Comparison of ENCODE assay signal across 18 cellular contexts in genomic region chr1:6090996-6091822, GRCh38. TPM values are rescaled to one million over a fixed set of nuclear protein-coding genes. Genes with fewer than 3 reads are reported as not detected.
A peak's percentile ranks its signal among the peaks of the same experiment; 100 is the strongest.
DNase-seq lines count a peak whose midpoint lies in the region; ATAC-seq and TF ChIP-seq lines count a peak whose summit lies in the region.
"Had no signal": no experiment of that assay in that cellular context is flagged by ENCODE, and none has a peak within 500 bp of the region (broad histone marks: within the 10 kb centered on the region; RNA-seq: fewer than 3 reads in every experiment).

No MANE protein-coding gene starts in this region.

- H3K27me3 Mint-ChIP-seq in activated naive CD4-positive, alpha-beta T cell treated with anti-CD3 and anti-CD28 coated beads, Interleukin-2, amount 50 U/mL, for 24 hours, result no peaks in the 10 kb centered on the region
- no peaks in the 10 kb centered on the region for H3K27me3 Mint-ChIP-seq in natural killer cell treated with Interleukin-12 subunit alpha and Interleukin-12 subunit beta and Interleukin-15 and Interleukin-18, amount 100 ng/mL, for 72 hours
- H3K27me3 Mint-ChIP-seq: B cell; CD8-positive, alpha-beta memory T cell had no signal

- no peak overlapping the region for H3K4me3 ChIP-seq in HEK293 (ENCODE audit: low read depth, low read length)

- ATAC-seq in stimulated activated effector memory CD8-positive, alpha-beta T cell treated with anti-CD3 and anti-CD28 coated beads, Interleukin-12 subunit alpha, Interleukin-12 subunit beta, amount 100 ng/mL, for 72 hours, result no peak
- ATAC-seq in natural killer cell treated with Interleukin-12 subunit alpha and Interleukin-12 subunit beta and Interleukin-15 and Interleukin-18, amount 100 ng/mL, for 72 hours, result no peak

- no peak overlapping the region for H3K27ac ChIP-seq in HEK293 (ENCODE audit: extremely low read depth, low read depth, low read length)
- H3K27ac ChIP-seq: HL-60 had no signal

- H3K36me3 ChIP-seq in HEK293 (ENCODE audit: control insufficient read depth in 2 of 2, insufficient read depth in 1 of 2, low read length in 2 of 2), result no peaks in the 10 kb centered on the region

- no peak for DNase-seq in activated naive CD4-positive, alpha-beta T cell treated with anti-CD3 and anti-CD28 coated beads, Interleukin-2, amount 50 U/mL, for 16 hours
- DNase-seq in NCI-H69 (lab: John Stamatoyannopoulos, UW) (peak; percentile 16), ureter (ENCODE audit: low spot score) (no peak), NCI-H187 (lab: John Stamatoyannopoulos, UW) (no peak)
- no peak for DNase-seq in stimulated activated effector memory CD8-positive, alpha-beta T cell treated with anti-CD3 and anti-CD28 coated beads, Interleukin-12 subunit alpha, Interleukin-12 subunit beta, amount 100 ng/mL, for 72 hours (ENCODE audit: low spot score in 2 of 2)
- no peak for DNase-seq in natural killer cell treated with Interleukin-12 subunit alpha and Interleukin-12 subunit beta and Interleukin-15 and Interleukin-18, amount 100 ng/mL, for 72 hours (ENCODE audit: low spot score)
- DNase-seq: Caco-2; CD8-positive, alpha-beta memory T cell; DND-41; GDM1; GOT3; H9; HFFc6 had no signal

- TF ChIP-seq CTCF in HEK293 (tag by site-specific recombination; IDR thresholded peaks at IDR 0.05), result no peak

- no peaks in the 10 kb centered on the region for H3K9me3 Mint-ChIP-seq in activated naive CD4-positive, alpha-beta T cell treated with anti-CD3 and anti-CD28 coated beads, Interleukin-2, amount 50 U/mL, for 24 hours
- no peaks in the 10 kb centered on the region for H3K9me3 Mint-ChIP-seq in stimulated activated effector memory CD8-positive, alpha-beta T cell treated with anti-CD3 and anti-CD28 coated beads, Interleukin-12 subunit alpha, Interleukin-12 subunit beta, amount 100 ng/mL, for 72 hours
- H3K9me3 Mint-ChIP-seq in natural killer cell treated with Interleukin-12 subunit alpha and Interleukin-12 subunit beta and Interleukin-15 and Interleukin-18, amount 100 ng/mL, for 72 hours, result no peaks in the 10 kb centered on the region
- H3K9me3 Mint-ChIP-seq: CD8-positive, alpha-beta memory T cell; H9; HFFc6 had no signal

- H3K4me3 Mint-ChIP-seq in activated naive CD4-positive, alpha-beta T cell treated with anti-CD3 and anti-CD28 coated beads, Interleukin-2, amount 50 U/mL, for 24 hours, result no peak overlapping the region
- H3K4me3 Mint-ChIP-seq in stimulated activated effector memory CD8-positive, alpha-beta T cell treated with anti-CD3 and anti-CD28 coated beads, Interleukin-12 subunit alpha, Interleukin-12 subunit beta, amount 100 ng/mL, for 72 hours, result no peak overlapping the region
- H3K4me3 Mint-ChIP-seq in natural killer cell treated with Interleukin-12 subunit alpha and Interleukin-12 subunit beta and Interleukin-15 and Interleukin-18, amount 100 ng/mL, for 72 hours, result no peak overlapping the region
- H3K4me3 Mint-ChIP-seq: B cell, CD14-positive monocyte, H9, HFFc6 had no signal

- peak overlapping the region; percentile 73 for H3K27ac Mint-ChIP-seq in activated naive CD4-positive, alpha-beta T cell treated with anti-CD3 and anti-CD28 coated beads, Interleukin-2, amount 50 U/mL, for 24 hours
- H3K27ac Mint-ChIP-seq in stimulated activated effector memory CD8-positive, alpha-beta T cell treated with anti-CD3 and anti-CD28 coated beads, Interleukin-12 subunit alpha, Interleukin-12 subunit beta, amount 100 ng/mL, for 72 hours, result peak overlapping the region; percentile 78
- peak overlapping the region in 1 of 2 donors; percentile 10 for H3K27ac Mint-ChIP-seq in natural killer cell treated with Interleukin-12 subunit alpha and Interleukin-12 subunit beta and Interleukin-15 and Interleukin-18, amount 100 ng/mL, for 72 hours
- H3K27ac Mint-ChIP-seq: B cell, H9, HFFc6 had no signal

- H3K9me3 ChIP-seq in HEK293 (ENCODE audit: control insufficient read depth, insufficient read depth, low read depth, low read length), result no peaks in the 10 kb centered on the region
- H3K9me3 ChIP-seq: Caco-2 had no signal

- POLR2A ChIA-PET in HEK293 (lab: Yijun Ruan, JAX), result no interaction called here

- no peaks in the 10 kb centered on the region for H3K4me1 Mint-ChIP-seq in activated naive CD4-positive, alpha-beta T cell treated with anti-CD3 and anti-CD28 coated beads, Interleukin-2, amount 50 U/mL, for 24 hours
- H3K4me1 Mint-ChIP-seq in stimulated activated effector memory CD8-positive, alpha-beta T cell treated with anti-CD3 and anti-CD28 coated beads, Interleukin-12 subunit alpha, Interleukin-12 subunit beta, amount 100 ng/mL, for 72 hours, result peaks cover 5% of the 10 kb centered on the region
- H3K4me1 Mint-ChIP-seq in natural killer cell treated with Interleukin-12 subunit alpha and Interleukin-12 subunit beta and Interleukin-15 and Interleukin-18, amount 100 ng/mL, for 72 hours (ENCODE audit: low read depth in 2 of 2), result no peaks in the 10 kb centered on the region
- H3K4me1 Mint-ChIP-seq: B cell, CD14-positive monocyte, H9 had no signal

- no peaks in the 10 kb centered on the region for H3K4me1 ChIP-seq in HEK293 (ENCODE audit: control insufficient read depth, insufficient read depth, low read length)
- H3K4me1 ChIP-seq: Caco-2 had no signal

- H3K36me3 Mint-ChIP-seq in activated naive CD4-positive, alpha-beta T cell treated with anti-CD3 and anti-CD28 coated beads, Interleukin-2, amount 50 U/mL, for 24 hours, result peaks cover 8% of the 10 kb centered on the region
- H3K36me3 Mint-ChIP-seq in stimulated activated effector memory CD8-positive, alpha-beta T cell treated with anti-CD3 and anti-CD28 coated beads, Interleukin-12 subunit alpha, Interleukin-12 subunit beta, amount 100 ng/mL, for 72 hours, result peaks cover 93% of the 10 kb centered on the region
- H3K36me3 Mint-ChIP-seq in natural killer cell treated with Interleukin-12 subunit alpha and Interleukin-12 subunit beta and Interleukin-15 and Interleukin-18, amount 100 ng/mL, for 72 hours, result no peaks in the 10 kb centered on the region

- CTCF ChIA-PET in HEK293 (lab: Yijun Ruan, JAX), result no interaction called here

TF ChIP-seq in HEK293, 187 proteins besides CTCF, POLR2A, EP300 and RAD21 (continues in another document):
- 0 out of 2 replicates have a peak, but pooled peaks have one; percentile 44 for TF ChIP-seq KLF10 (tag by site-specific recombination; IDR thresholded peaks at IDR 0.05)
- TF ChIP-seq KLF9 (tag by site-specific recombination; IDR thresholded peaks at IDR 0.05; ENCODE audit: low read depth), result 0 out of 2 replicates have a peak, but pooled peaks have one; percentile 10
- TF ChIP-seq ZFP37 (tag by site-specific recombination; IDR thresholded peaks at IDR 0.05), result no peak
- no peak for TF ChIP-seq ZNF148 (tag by site-specific recombination; IDR thresholded peaks at IDR 0.05; ENCODE audit: borderline replicate concordance)
- TF ChIP-seq ZNF473 (tag by site-specific recombination; IDR thresholded peaks at IDR 0.05), result no peak
- peak; percentile 44; the same call in 1 of the 2 replicates for TF ChIP-seq TCF7L2 (IDR thresholded peaks at IDR 0.05; ENCODE audit: borderline replicate concordance, low read depth, low read length)
- 0 out of 2 replicates have a peak, but pooled peaks have one; percentile 36 for TF ChIP-seq ZNF600 (tag by site-specific recombination; IDR thresholded peaks at IDR 0.05)
- no peak for TF ChIP-seq KLF17 (tag by site-specific recombination; IDR thresholded peaks at IDR 0.05)

RNA-seq across cellular contexts. Expression of gene KCNAB2, which starts 45.5 kb away (rescaled TPM):
- total RNA-seq in ureter, result 17.5 TPM
- 100 to 1,000 TPM; 157 to 360 TPM for total RNA-seq in natural killer cell treated with Interleukin-12 subunit alpha and Interleukin-12 subunit beta and Interleukin-15 and Interleukin-18, amount 100 ng/mL, for 72 hours
